8 cellular contexts compared by ENCODE assay signal in the genomic region with DNA sequence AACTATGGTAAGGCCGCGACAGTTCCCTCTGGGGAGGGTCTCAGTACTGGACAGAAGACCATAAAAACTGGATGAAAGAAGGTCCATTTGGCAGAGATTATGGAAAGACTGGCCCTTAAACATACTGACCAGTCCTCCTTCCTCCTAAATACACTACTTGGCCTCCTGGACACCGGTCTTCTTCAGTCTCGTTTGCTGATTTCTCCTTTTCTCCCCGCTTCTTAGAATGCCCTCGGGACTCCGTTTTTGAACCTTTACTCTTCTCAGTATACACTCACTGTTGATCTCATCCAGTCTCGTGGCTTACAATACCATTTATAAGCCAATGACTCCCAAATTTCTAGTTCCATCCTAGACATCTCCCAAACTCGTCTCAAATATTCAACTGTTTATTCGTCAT. TPM values are rescaled to one million over a fixed set of nuclear protein-coding genes. Genes with fewer than 3 reads are reported as not detected.
DNase-seq lines count a peak whose midpoint lies in the region; ATAC-seq and TF ChIP-seq lines count a peak whose summit lies in the region.

No MANE protein-coding gene starts in this region.

- H3K4me1 Mint-ChIP-seq in activated T-cell treated with anti-CD3 and anti-CD28 coated beads, Interleukin-2, amount 50 U/mL, for 72 hours (ENCODE audit: low read depth), result peaks cover 33% of the 10 kb centered on the region

- H3K9me3 ChIP-seq in ascending aorta (no peaks in the 10 kb centered on the region), left lung (no peaks in the 10 kb centered on the region), upper lobe of left lung (no peaks in the 10 kb centered on the region)

- no peak for ATAC-seq in activated T-cell treated with anti-CD3 and anti-CD28 coated beads, Interleukin-2, amount 50 U/mL, for 72 hours (replicated peaks in 1 of 2)
- ATAC-seq in left lung (no peak), upper lobe of left lung (ENCODE audit: low FRiP score in 2 of 2) (no peak), GM18502 (IDR thresholded peaks at IDR 0.05; ENCODE audit: poor library complexity, unreplicated experiment) (no peak), GM21717 (IDR thresholded peaks at IDR 0.05; ENCODE audit: unreplicated experiment) (no peak)

- H3K4me3 ChIP-seq in ascending aorta, result peak overlapping the region; percentile 79 to 91
- H3K4me3 ChIP-seq in left lung, result peak overlapping the region; percentile 67 to 71
- peak overlapping the region; percentile 45 to 91 (median 64) for H3K4me3 ChIP-seq in upper lobe of left lung

- DNase-seq in activated T-cell treated with anti-CD3 and anti-CD28 coated beads, Interleukin-2, amount 50 U/mL, for 72 hours, result no peak
- no peak for DNase-seq in activated T-cell treated with anti-CD3 and anti-CD28 coated beads for 4 hours
- no peak for DNase-seq in ascending aorta (ENCODE audit: low spot score in 2 of 2)
- DNase-seq in left lung, result no peak
- DNase-seq in upper lobe of left lung, result no peak
- no peak for DNase-seq in cerebellar nuclear complex (lab: John Stamatoyannopoulos, UW)

- peaks cover 2 to 9% of the 10 kb centered on the region in 2 donors for H3K36me3 Mint-ChIP-seq in activated T-cell treated with anti-CD3 and anti-CD28 coated beads, Interleukin-2, amount 50 U/mL, for 72 hours (ENCODE audit: insufficient read depth in 2 of 2)

- intact Hi-C loops in ascending aorta (cut with DNase I) (no loop called here), left lung (cut with DNase I) (no loop called here)

- H3K9me3 Mint-ChIP-seq in activated T-cell treated with anti-CD3 and anti-CD28 coated beads, Interleukin-2, amount 50 U/mL, for 72 hours, result no peaks in the 10 kb centered on the region

- H3K27me3 ChIP-seq in ascending aorta (no peaks in the 10 kb centered on the region), left lung (no peaks in the 10 kb centered on the region), upper lobe of left lung (no peaks in the 10 kb centered on the region)

- no peaks in the 10 kb centered on the region for H3K27me3 Mint-ChIP-seq in activated T-cell treated with anti-CD3 and anti-CD28 coated beads, Interleukin-2, amount 50 U/mL, for 72 hours (ENCODE audit: low read depth)

- H3K27ac Mint-ChIP-seq in activated T-cell treated with anti-CD3 and anti-CD28 coated beads, Interleukin-2, amount 50 U/mL, for 72 hours, result peak overlapping the region; percentile 98

- H3K4me1 ChIP-seq in ascending aorta, result peaks cover 0 to 7% of the 10 kb centered on the region in 2 donors
- H3K4me1 ChIP-seq in left lung, result peaks cover 7 to 15% of the 10 kb centered on the region in 2 donors
- H3K4me1 ChIP-seq in upper lobe of left lung, result peaks cover 0 to 22% (median 15%) of the 10 kb centered on the region in 4 donors

- H3K27ac ChIP-seq in ascending aorta, result peak overlapping the region; percentile 84 to 95
- H3K27ac ChIP-seq in left lung, result peak overlapping the region; percentile 80 to 90
- H3K27ac ChIP-seq in upper lobe of left lung, result peak overlapping the region; percentile 88 to 97 (median 90)

- WGBS in upper lobe of left lung, 2 donors, result 55 to 60% methylated on average over 10 of the region's 10 CpGs

- TF ChIP-seq CTCF in ascending aorta (IDR thresholded peaks at IDR 0.05) (no peak), left lung (IDR thresholded peaks at IDR 0.05) (no peak), upper lobe of left lung (IDR thresholded peaks at IDR 0.05) (no peak)

- H3K36me3 ChIP-seq in ascending aorta, result peaks cover 8 to 22% of the 10 kb centered on the region in 2 donors
- H3K36me3 ChIP-seq in left lung, result peaks cover 4 to 32% of the 10 kb centered on the region in 2 donors
- H3K36me3 ChIP-seq in upper lobe of left lung, result peaks cover 0 to 32% (median 25%) of the 10 kb centered on the region in 4 donors

- no peak for TF ChIP-seq EP300 in upper lobe of left lung (IDR thresholded peaks at IDR 0.05)

- no peak for TF ChIP-seq POLR2A in upper lobe of left lung (IDR thresholded peaks at IDR 0.05)

- H3K4me3 Mint-ChIP-seq in activated T-cell treated with anti-CD3 and anti-CD28 coated beads, Interleukin-2, amount 50 U/mL, for 72 hours, result peak overlapping the region; percentile 97

RNA-seq across cellular contexts. Expression of gene MRPL9, which starts 0.7 kb away (rescaled TPM):
- 100 to 1,000 TPM; 109 to 135 TPM for total RNA-seq in activated T-cell treated with anti-CD3 and anti-CD28 coated beads, Interleukin-2, amount 50 U/mL, for 72 hours
- 64.8 TPM for total RNA-seq in ascending aorta
- 10 to 100 TPM; 42.5 to 57.5 TPM for total RNA-seq in left lung
- total RNA-seq in upper lobe of left lung, result 10 to 100 TPM; 27.6 to 94.3 (median 53.2) TPM

RNA-seq across cellular contexts. Expression of gene TDRKH, which starts 26.3 kb away (rescaled TPM):
- 10 to 100 TPM; 26.3 to 29.3 TPM for total RNA-seq in activated T-cell treated with anti-CD3 and anti-CD28 coated beads, Interleukin-2, amount 50 U/mL, for 72 hours
- 1.5 TPM for total RNA-seq in ascending aorta
- total RNA-seq in left lung, result 10 to 100 TPM; 10.5 to 13.3 TPM
- 10 to 100 TPM in 5 of 6 donors, 1 to 10 TPM in 1; 7.3 to 17.0 (median 13.1) TPM for total RNA-seq in upper lobe of left lung

RNA-seq across cellular contexts. Expression of gene LINGO4, which starts 41.2 kb away (rescaled TPM):
- total RNA-seq in activated T-cell treated with anti-CD3 and anti-CD28 coated beads, Interleukin-2, amount 50 U/mL, for 72 hours, result under 1 TPM; 0.19 to 0.88 TPM
- total RNA-seq in ascending aorta (not detected), left lung (under 1 TPM; 0.06 to 0.63 TPM), upper lobe of left lung (under 1 TPM in 5 of 6 donors, not detected in 1; 0.22 to 0.89 (median 0.61) TPM)

RNA-seq across cellular contexts. Expression of gene RIIAD1, which starts 42.7 kb away (rescaled TPM):
- total RNA-seq in activated T-cell treated with anti-CD3 and anti-CD28 coated beads, Interleukin-2, amount 50 U/mL, for 72 hours, result not detected
- total RNA-seq in ascending aorta (not detected), left lung (1 to 10 TPM in 1 of 2 donors, not detected in 1; 4.0 TPM), upper lobe of left lung (10 to 100 TPM in 1 of 6 donors, 1 to 10 TPM in 3, not detected in 2; 2.5 to 20.7 (median 6.3) TPM)

RNA-seq across cellular contexts. Expression of gene CELF3, which starts 47.4 kb away (rescaled TPM):
- not detected for total RNA-seq in activated T-cell treated with anti-CD3 and anti-CD28 coated beads, Interleukin-2, amount 50 U/mL, for 72 hours
- total RNA-seq in ascending aorta (not detected), left lung (not detected), upper lobe of left lung (under 1 TPM in 1 of 6 donors, not detected in 5; 0.13 TPM)
